Comparison of ENCODE assay signal across 8 cellular contexts in genomic region chr5:139787568-139788293, GRCh38.
DNase-seq lines count a peak whose midpoint lies in the region; ATAC-seq and TF ChIP-seq lines count a peak whose summit lies in the region.

No MANE protein-coding gene starts in this region.

- peak; percentile 69 for ATAC-seq in GM19025 (IDR thresholded peaks at IDR 0.05; ENCODE audit: low read depth, unreplicated experiment)
- ATAC-seq in HG03439 (IDR thresholded peaks at IDR 0.05; ENCODE audit: unreplicated experiment) = peak; percentile 80
- peak; percentile 85 for ATAC-seq in memory B cell (ENCODE audit: low read depth)

- peaks cover 3% of the 10 kb centered on the region for H3K4me1 Mint-ChIP-seq in memory B cell

- peaks cover 1% of the 10 kb centered on the region for H3K36me3 Mint-ChIP-seq in memory B cell

- H3K27ac Mint-ChIP-seq in memory B cell = no peak overlapping the region

- peak overlapping the region; percentile 76 for H3K4me3 Mint-ChIP-seq in memory B cell

- peaks cover 18% of the 10 kb centered on the region for H3K27me3 Mint-ChIP-seq in memory B cell

- peak; percentile 34 for DNase-seq in AG09319 (ENCODE audit: extremely low read depth, low read depth)
- peak; percentile 48 for DNase-seq in NCI-H748 treated with DMSO at 0.1 percent for 48 hours (lab: John Stamatoyannopoulos, UW)
- peak; percentile 99 for DNase-seq in activated CD8-positive, alpha-beta memory T cell treated with anti-CD3 and anti-CD28 coated beads for 24 hours
- peak; percentile 81 for DNase-seq in effector CD8-positive, alpha-beta T cell (lab: John Stamatoyannopoulos, UW)
- peak; percentile 92 to 98 for DNase-seq in memory B cell (ENCODE audit: low spot score in 2 of 2)
- peak; percentile 76 for DNase-seq in stimulated activated CD8-positive, alpha-beta memory T cell treated with anti-CD3 and anti-CD28 coated beads, Interleukin-12 subunit alpha, Interleukin-12 subunit beta, amount 100 ng/mL, for 1 hour (ENCODE audit: low read depth)

- peak; percentile 93 for TF ChIP-seq CTCF in AG09319 (IDR thresholded peaks at IDR 0.05; ENCODE audit: low read depth, low read length)

- H3K9me3 Mint-ChIP-seq in memory B cell = no peaks in the 10 kb centered on the region

Comparison
In these comparisons a context has a peak if more than half of its experiments do, and no peak if none do; other contexts are left out.
1. Peak in every context shown above with its lines: DNase-seq and ATAC-seq.
2. DNase-seq: peak in every context shown above with its lines; median percentile 99 in activated CD8-positive, alpha-beta memory T cell treated with anti-CD3 and anti-CD28 coated beads for 24 hours; 95 in memory B cell; 81 in effector CD8-positive, alpha-beta T cell; 76 in stimulated activated CD8-positive, alpha-beta memory T cell treated with anti-CD3 and anti-CD28 coated beads, Interleukin-12 subunit alpha, Interleukin-12 subunit beta, amount 100 ng/mL, for 1 hour; 48 in NCI-H748 treated with DMSO at 0.1 percent for 48 hours; 34 in AG09319.